18 cellular contexts compared by ENCODE assay signal in the genomic region with DNA sequence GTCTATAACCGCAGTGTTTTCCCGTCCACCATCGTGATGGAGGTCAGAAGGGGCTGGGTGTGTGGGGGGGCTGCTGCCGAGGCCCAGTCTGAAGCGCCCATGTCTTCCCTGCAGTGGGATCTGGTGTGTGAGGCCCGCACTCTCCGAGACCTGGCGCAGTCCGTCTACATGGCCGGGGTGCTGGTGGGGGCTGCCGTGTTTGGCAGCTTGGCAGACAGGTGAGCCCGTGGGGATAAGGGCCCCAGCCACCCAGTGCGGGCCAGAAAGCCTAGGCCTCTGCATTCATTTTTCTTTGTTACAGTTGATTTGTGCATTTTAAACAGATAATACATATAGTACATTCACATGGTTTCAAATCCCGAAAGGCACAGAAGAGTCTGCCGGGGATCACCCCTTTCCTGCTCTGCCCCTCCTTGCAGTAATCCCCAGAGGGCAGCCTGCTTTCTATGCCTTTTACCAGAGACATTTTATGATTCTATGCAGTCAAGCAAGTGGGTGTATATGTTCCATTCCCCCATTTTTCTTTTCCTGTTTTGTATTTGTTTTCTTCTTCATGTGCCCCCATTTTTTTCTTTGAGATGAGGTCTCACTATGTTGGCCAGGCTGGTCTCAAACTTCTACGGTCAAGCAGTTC. TPM values are rescaled to one million over a fixed set of nuclear protein-coding genes. Genes with fewer than 3 reads are reported as not detected.
DNase-seq lines count a peak whose midpoint lies in the region; ATAC-seq, FAIRE-seq and TF ChIP-seq lines count a peak whose summit lies in the region.
"Had no signal": no experiment of that assay in that cellular context is flagged by ENCODE, and none has a peak within 500 bp of the region (broad histone marks: within the 10 kb centered on the region; RNA-seq: fewer than 3 reads in every experiment).

No MANE protein-coding gene starts in this region.

- TF ChIP-seq POLR2A in stomach (IDR thresholded peaks at IDR 0.05) (no peak), GM12892 (IDR thresholded peaks at IDR 0.05; ENCODE audit: low read depth, low read length) (no peak)

- no TSS peak for BruUV-seq in MCF 10A (replicated peaks; lab: Mats Ljungman, UMichigan)

- TF ChIP-seq CTCF in WTC11 (IDR thresholded peaks at IDR 0.05) (no peak), stomach (IDR thresholded peaks at IDR 0.05) (no peak), MCF 10A (IDR thresholded peaks at IDR 0.05; ENCODE audit: unreplicated experiment) (no peak)

- no peaks in the 10 kb centered on the region for H3K9me3 ChIP-seq in stomach
- H3K9me3 ChIP-seq: left ventricle myocardium inferior had no signal

- H3K4me3 Mint-ChIP-seq in activated naive CD8-positive, alpha-beta T cell: peak overlapping the region; percentile 64
- H3K4me3 Mint-ChIP-seq in activated naive CD8-positive, alpha-beta T cell treated with anti-CD3 and anti-CD28 coated beads, Interleukin-2, amount 50 U/mL, for 24 hours: no peak overlapping the region
- H3K4me3 Mint-ChIP-seq in WTC11 (peak overlapping the region; percentile 58), MCF 10A (ENCODE audit: unreplicated experiment) (no peak overlapping the region)

- no peak overlapping the region for H2BK5ac ChIP-seq in mesendoderm (ENCODE audit: low read length)

- H3K36me3 ChIP-seq in mesendoderm (ENCODE audit: control insufficient read depth, insufficient read depth, low read length): peaks cover 4% of the 10 kb centered on the region
- peaks cover 26 to 32% (median 30%) of the 10 kb centered on the region in 4 donors for H3K36me3 ChIP-seq in stomach

- H3K4me1 Mint-ChIP-seq in activated naive CD8-positive, alpha-beta T cell (ENCODE audit: low read depth): peaks cover 33% of the 10 kb centered on the region
- peaks cover 27% of the 10 kb centered on the region for H3K4me1 Mint-ChIP-seq in activated naive CD8-positive, alpha-beta T cell treated with anti-CD3 and anti-CD28 coated beads, Interleukin-2, amount 50 U/mL, for 24 hours
- H3K4me1 Mint-ChIP-seq in WTC11 (peaks cover 44% of the 10 kb centered on the region), MCF 10A (ENCODE audit: insufficient read depth, unreplicated experiment) (peaks cover 12% of the 10 kb centered on the region)

- POLR2A ChIA-PET in WTC11 (lab: Charles Lee): interaction anchor here (0.9 kb wide), 1 partner anchor 38 kb away, joined by 4 read pairs; no protein-coding TSS in a partner anchor
- POLR2A ChIA-PET in MCF 10A (lab: Yijun Ruan, JAX): interaction anchor here (1.0 to 1.1 kb wide), 3 partner anchors 11 to 32 kb away, joined by 3 to 4 read pairs (median 4); no protein-coding TSS in a partner anchor

- no peak for ATAC-seq in activated naive CD8-positive, alpha-beta T cell treated with anti-CD3 and anti-CD28 coated beads, Interleukin-2, amount 50 U/mL, for 24 hours
- ATAC-seq in WTC11: no peak

- H3K27ac Mint-ChIP-seq in activated naive CD8-positive, alpha-beta T cell: peak overlapping the region; percentile 12
- no peak overlapping the region for H3K27ac Mint-ChIP-seq in activated naive CD8-positive, alpha-beta T cell treated with anti-CD3 and anti-CD28 coated beads, Interleukin-2, amount 50 U/mL, for 24 hours
- H3K27ac Mint-ChIP-seq in WTC11 (peak overlapping the region; percentile 90), MCF 10A (ENCODE audit: low read depth, unreplicated experiment) (no peak overlapping the region)

- peaks cover 9% of the 10 kb centered on the region for H3K4me1 ChIP-seq in mesendoderm (ENCODE audit: control insufficient read depth, low read depth, low read length)
- peaks cover 3 to 11% (median 8%) of the 10 kb centered on the region in 4 donors for H3K4me1 ChIP-seq in stomach

- H3K79me1 ChIP-seq in mesendoderm (ENCODE audit: low read length): no peaks in the 10 kb centered on the region

- H3K27ac ChIP-seq in mesendoderm (ENCODE audit: low read depth, low read length) (peak overlapping the region; percentile 17), stomach (no peak overlapping the region)
- H3K27ac ChIP-seq: left ventricle myocardium inferior, SK-N-MC had no signal

- H3K9me3 Mint-ChIP-seq in activated naive CD8-positive, alpha-beta T cell (ENCODE audit: low read depth): no peaks in the 10 kb centered on the region
- peaks cover 5% of the 10 kb centered on the region for H3K9me3 Mint-ChIP-seq in activated naive CD8-positive, alpha-beta T cell treated with anti-CD3 and anti-CD28 coated beads, Interleukin-2, amount 50 U/mL, for 24 hours
- no peaks in the 10 kb centered on the region for H3K9me3 Mint-ChIP-seq in WTC11
- H3K9me3 Mint-ChIP-seq in MCF 10A (ENCODE audit: unreplicated experiment): peaks cover 8% of the 10 kb centered on the region

- no peaks in the 10 kb centered on the region for H3K79me2 ChIP-seq in mesendoderm (ENCODE audit: control insufficient read depth, insufficient read depth, low read length)

- peak overlapping the region; percentile 28 for H3K9ac ChIP-seq in mesendoderm (ENCODE audit: low read length)

- no peak for DNase-seq in activated naive CD8-positive, alpha-beta T cell treated with anti-CD3 and anti-CD28 coated beads, Interleukin-2, amount 50 U/mL, for 24 hours
- no peak for DNase-seq in WTC11 (ENCODE audit: low spot score)
- DNase-seq in mesendoderm: no peak
- DNase-seq in stomach: peak; percentile 21
- DNase-seq in T1000 (lab: John Stamatoyannopoulos, UW): no peak
- no peak for DNase-seq in MCF 10A (ENCODE audit: unreplicated experiment)
- DNase-seq in GM12892 (ENCODE audit: insufficient read length): no peak
- DNase-seq: activated CD4-positive, alpha-beta T cell treated with anti-CD3 and anti-CD28 coated beads, Interleukin-2, amount 50 U/mL, for 48 hours; aorta; IMR-90; left ventricle myocardium inferior; NCI-H526 treated with DMSO at 0.1 percent for 48 hours; PC-3 had no signal

- FAIRE-seq in GM12892 (lab: Jason Lieb, UNC): no peak
- FAIRE-seq: endothelial cell of umbilical vein, G401.6 had no signal

- no peak overlapping the region for H2AK5ac ChIP-seq in mesendoderm (ENCODE audit: low read length)

- H3K27me3 Mint-ChIP-seq in activated naive CD8-positive, alpha-beta T cell: no peaks in the 10 kb centered on the region
- H3K27me3 Mint-ChIP-seq in activated naive CD8-positive, alpha-beta T cell treated with anti-CD3 and anti-CD28 coated beads, Interleukin-2, amount 50 U/mL, for 24 hours: peaks cover 3% of the 10 kb centered on the region
- H3K27me3 Mint-ChIP-seq in WTC11 (ENCODE audit: low read depth) (no peaks in the 10 kb centered on the region), MCF 10A (ENCODE audit: insufficient read depth, unreplicated experiment) (no peaks in the 10 kb centered on the region)

- H4K8ac ChIP-seq in mesendoderm (ENCODE audit: low read depth, low read length): no peak overlapping the region

- peak overlapping the region; percentile 67 for H3K56ac ChIP-seq in mesendoderm (ENCODE audit: low read length)

- no peak overlapping the region for H3K4ac ChIP-seq in mesendoderm (ENCODE audit: low read depth, low read length)

- H4K5ac ChIP-seq in mesendoderm (ENCODE audit: low read length): no peak overlapping the region

- CTCF ChIA-PET in WTC11 (lab: Charles Lee) (interaction anchor here (0.6 to 4.8 kb wide), 11 partner anchors 9 to 104 kb away, joined by 3 to 55 read pairs (median 6); a partner anchor contains a TSS), MCF 10A (lab: Yijun Ruan, JAX) (interaction anchor here (0.7 to 1.2 kb wide), 2 partner anchors 10 to 14 kb away, joined by 3 to 4 read pairs; no protein-coding TSS in a partner anchor)

- no CpG with 5 or more reads among the region's 16 CpGs for WGBS in mesendoderm (ENCODE audit: extremely low coverage, insufficient coverage, low lambda C conversion rate)
- 70 to 85% (median 77%) methylated on average over 10 to 16 of the region's 16 CpGs for WGBS in stomach, 5 donors

- H2BK120ac ChIP-seq in mesendoderm (ENCODE audit: low read depth, low read length): no peak overlapping the region

- no peak overlapping the region for H2BK15ac ChIP-seq in mesendoderm (replicated peaks; ENCODE audit: low read depth)

- intact Hi-C loops in stomach (cut with DNase I; ENCODE audit: low total_unique reads): no loop called here
- intact Hi-C loops in MCF 10A (cut with micrococcal nuclease): no loop called here

- H3K36me3 Mint-ChIP-seq in activated naive CD8-positive, alpha-beta T cell: no peaks in the 10 kb centered on the region
- H3K36me3 Mint-ChIP-seq in activated naive CD8-positive, alpha-beta T cell treated with anti-CD3 and anti-CD28 coated beads, Interleukin-2, amount 50 U/mL, for 24 hours (ENCODE audit: low read depth): peaks cover 4% of the 10 kb centered on the region
- H3K36me3 Mint-ChIP-seq in WTC11 (peaks cover 11% of the 10 kb centered on the region), MCF 10A (ENCODE audit: insufficient read depth, unreplicated experiment) (peaks cover 16% of the 10 kb centered on the region)

- H3K23ac ChIP-seq in mesendoderm (ENCODE audit: low read length): no peak overlapping the region

- no peak overlapping the region for H3K18ac ChIP-seq in mesendoderm (ENCODE audit: low read length)

- H3K4me3 ChIP-seq in mesendoderm (ENCODE audit: low read length) (no peak overlapping the region), stomach (no peak overlapping the region)
- H3K4me3 ChIP-seq: left ventricle myocardium inferior, SK-N-MC had no signal

- no peak overlapping the region for H3K4me2 ChIP-seq in mesendoderm (ENCODE audit: low read length)

- H3K27me3 ChIP-seq in mesendoderm (ENCODE audit: insufficient read depth, low read length, poor library complexity) (no peaks in the 10 kb centered on the region), stomach (no peaks in the 10 kb centered on the region)

- no peak for TF ChIP-seq EP300 in stomach (IDR thresholded peaks at IDR 0.05)

RNA-seq across cellular contexts. Expression of a gene that starts 32.6 kb away (rescaled TPM):
- 204 to 257 TPM (median 218 TPM) in 3 replicates for total RNA-seq in WTC11 (2021)
- polyA plus RNA-seq in mesendoderm (2013, experiment 1 of 2): 90.4 TPM
- 93.1 TPM for polyA plus RNA-seq in mesendoderm (2013, experiment 2 of 2)
- total RNA-seq in stomach: 100 to 1,000 TPM in 3 of 5 donors, 10 to 100 TPM in 2; 79.5 to 325 (median 155) TPM
- polyA plus RNA-seq in stomach: 100 to 1,000 TPM in 2 of 3 donors, 10 to 100 TPM in 1; 96.1 to 234 (median 112) TPM
- total RNA-seq in MCF 10A (2022): 111 and 117 TPM in 2 replicates
- polyA plus RNA-seq in GM12892 (2012; ENCODE audit: missing spikeins): 44.2 TPM

RNA-seq across cellular contexts. Expression of a gene that starts 44.3 kb away (rescaled TPM):
- total RNA-seq in WTC11 (2021) (0.27 to 0.35 TPM (median 0.32 TPM) in 3 replicates), stomach (not detected), MCF 10A (2022) (not detected in 2 replicates)
- polyA plus RNA-seq in mesendoderm (2013, experiment 1 of 2): 0.07 TPM
- 0.10 TPM for polyA plus RNA-seq in mesendoderm (2013, experiment 2 of 2)
- polyA plus RNA-seq in stomach: not detected
- polyA plus RNA-seq in GM12892 (2012; ENCODE audit: missing spikeins): not detected
- total RNA-seq: aorta, endothelial cell of umbilical vein, IMR-90, left ventricle myocardium inferior, PC-3, subcutaneous adipose tissue had no signal
- polyA plus RNA-seq: aorta, endothelial cell of umbilical vein, IMR-90 had no signal

RNA-seq across cellular contexts. Expression of a gene that starts 47.4 kb away (rescaled TPM):
- total RNA-seq in WTC11 (2021) (26.9 to 35.6 TPM (median 28.5 TPM) in 3 replicates), stomach (10 to 100 TPM in 2 of 5 donors, 1 to 10 TPM in 3; 1.7 to 17.0 (median 5.5) TPM), MCF 10A (2022) (8.8 and 10.3 TPM in 2 replicates)
- polyA plus RNA-seq in mesendoderm (2013, experiment 1 of 2): 15.3 TPM
- 15.6 TPM for polyA plus RNA-seq in mesendoderm (2013, experiment 2 of 2)
- 10 to 100 TPM in 2 of 3 donors, 1 to 10 TPM in 1; 8.6 to 11.2 (median 10.3) TPM for polyA plus RNA-seq in stomach
- 43.0 TPM for polyA plus RNA-seq in GM12892 (2012; ENCODE audit: missing spikeins)

Comparison
In these comparisons a context has a peak if more than half of its experiments do, and no peak if none do; other contexts are left out.
1. H3K27ac Mint-ChIP-seq: peak in activated naive CD8-positive, alpha-beta T cell (single experiment) and WTC11 (single experiment); none in activated naive CD8-positive, alpha-beta T cell treated with anti-CD3 and anti-CD28 coated beads, Interleukin-2, amount 50 U/mL, for 24 hours (single experiment) and MCF 10A (single experiment).
2. H3K4me3 Mint-ChIP-seq: peak in activated naive CD8-positive, alpha-beta T cell (single experiment) and WTC11 (single experiment); none in activated naive CD8-positive, alpha-beta T cell treated with anti-CD3 and anti-CD28 coated beads, Interleukin-2, amount 50 U/mL, for 24 hours (single experiment) and MCF 10A (single experiment).